In genomic region chr3:66456711-66457173, GRCh38 we compare ENCODE assay signal across 14 cellular contexts. TPM values are rescaled to one million over a fixed set of nuclear protein-coding genes. Genes with fewer than 3 reads are reported as not detected.
A peak's percentile ranks its signal among the peaks of the same experiment; 100 is the strongest.
DNase-seq lines count a peak whose midpoint lies in the region; ATAC-seq and TF ChIP-seq lines count a peak whose summit lies in the region.
"Had no signal": no experiment of that assay in that cellular context is flagged by ENCODE, and none has a peak within 500 bp of the region (broad histone marks: within the 10 kb centered on the region; RNA-seq: fewer than 3 reads in every experiment).

No MANE protein-coding gene starts in this region.

- H3K27me3 ChIP-seq in gastrocnemius medialis, result no peaks in the 10 kb centered on the region
- no peaks in the 10 kb centered on the region for H3K27me3 ChIP-seq in adrenal gland
- H3K27me3 ChIP-seq: uterus had no signal

- ATAC-seq in HG02798 (IDR thresholded peaks at IDR 0.05; ENCODE audit: poor library complexity, unreplicated experiment) (peak; percentile 39), gastrocnemius medialis (peak; percentile 47 to 63), GM21423 (IDR thresholded peaks at IDR 0.05; ENCODE audit: unreplicated experiment) (no peak)
- ATAC-seq: HepG2 had no signal

- H3K4me3 ChIP-seq in gastrocnemius medialis, result peak overlapping the region in 2 of 4 donors; percentile 7 to 18
- H3K4me3 ChIP-seq in adrenal gland, result no peak overlapping the region
- H3K4me3 ChIP-seq: uterus had no signal

- peaks cover 59% of the 10 kb centered on the region in 2 donors for H3K4me1 ChIP-seq in gastrocnemius medialis
- peaks cover 0 to 5% of the 10 kb centered on the region in 2 donors for H3K4me1 ChIP-seq in adrenal gland (replicated peaks in 1 of 2)

- TF ChIP-seq CTCF in gastrocnemius medialis (IDR thresholded peaks at IDR 0.05 in 4 of 5, conservative IDR thresholded peaks at IDR 0.05 in 1 of 5) (no peak), adrenal gland (IDR thresholded peaks at IDR 0.05) (no peak)

- peaks cover 0 to 9% of the 10 kb centered on the region in 2 donors for H3K36me3 ChIP-seq in gastrocnemius medialis
- no peaks in the 10 kb centered on the region for H3K36me3 ChIP-seq in adrenal gland (replicated peaks in 1 of 2)
- H3K36me3 ChIP-seq: uterus had no signal

- no peaks in the 10 kb centered on the region for H3K9me3 ChIP-seq in gastrocnemius medialis
- no peaks in the 10 kb centered on the region for H3K9me3 ChIP-seq in adrenal gland (replicated peaks in 1 of 3)
- H3K9me3 ChIP-seq: uterus had no signal

- H3K27ac ChIP-seq in gastrocnemius medialis (peak overlapping the region; percentile 84 to 93 (median 92)), adrenal gland (no peak overlapping the region)
- H3K27ac ChIP-seq: uterus had no signal

- intact Hi-C loops in gastrocnemius medialis (cut with DNase I; ENCODE audit: low total_unique reads), result loop anchor here (2.0 kb wide), 1 partner anchor 26 kb away; no protein-coding TSS in a partner anchor
- intact Hi-C loops in adrenal gland (cut with DNase I), result no loop called here

- peak in 1 of 2 donors; percentile 29 for TF ChIP-seq POLR2A in gastrocnemius medialis (IDR thresholded peaks at IDR 0.05)
- TF ChIP-seq POLR2A in adrenal gland (IDR thresholded peaks at IDR 0.05), result no peak

- WGBS in adrenal gland, 4 donors, result 75 to 93% (median 87%) methylated on average over 5 to 10 of the region's 10 CpGs

- in situ Hi-C loops in gastrocnemius medialis (cut with MboI; ENCODE audit: low sequenced_read_pairs in 4 of 4), result no loop called here

- DNase-seq in brain pericyte (ENCODE audit: low read depth, low spot score), result peak; percentile 87
- peak; percentile 40 for DNase-seq in inferior parietal cortex (ENCODE audit: extremely low spot score)
- DNase-seq in gastrocnemius medialis, result peak; percentile 53 to 56
- DNase-seq in mesenteric fat pad (ENCODE audit: low spot score), result no peak
- no peak for DNase-seq in adrenal gland
- DNase-seq in Kasumi-1 (lab: John Stamatoyannopoulos, UW), result no peak
- DNase-seq: activated CD8-positive, alpha-beta memory T cell treated with anti-CD3 and anti-CD28 coated beads for 24 hours; CD4-positive, alpha-beta T cell; kidney glomerular epithelial cell; NCI-H187 treated with DMSO at 0.1 percent for 48 hours; uterus had no signal

RNA-seq across cellular contexts. Expression of gene LRIG1, which starts 44.1 kb away (rescaled TPM):
- 100 to 1,000 TPM in 1 of 4 donors, 10 to 100 TPM in 3; 45.3 to 103 (median 58.6) TPM for total RNA-seq in gastrocnemius medialis
- total RNA-seq in mesenteric fat pad, result 25.2 TPM
- total RNA-seq in adrenal gland, result 10 to 100 TPM in 2 of 8 donors, 1 to 10 TPM in 6; 2.8 to 13.3 (median 5.8) TPM
- polyA plus RNA-seq in adrenal gland, result 1 to 10 TPM; 2.9 to 7.2 (median 3.2) TPM

Comparison
In these comparisons a context has a peak if more than half of its experiments do, and no peak if none do; other contexts are left out.
1. DNase-seq: peak in brain pericyte (single experiment), inferior parietal cortex (single experiment) and gastrocnemius medialis (2 of 2); none in mesenteric fat pad (single experiment), adrenal gland (0 of 7) and Kasumi-1 (0 of 2).
2. H3K27ac ChIP-seq: peak in gastrocnemius medialis (4 of 4); none in adrenal gland (0 of 5).